Comparison of ENCODE assay signal across 8 cellular contexts in the genomic region with DNA sequence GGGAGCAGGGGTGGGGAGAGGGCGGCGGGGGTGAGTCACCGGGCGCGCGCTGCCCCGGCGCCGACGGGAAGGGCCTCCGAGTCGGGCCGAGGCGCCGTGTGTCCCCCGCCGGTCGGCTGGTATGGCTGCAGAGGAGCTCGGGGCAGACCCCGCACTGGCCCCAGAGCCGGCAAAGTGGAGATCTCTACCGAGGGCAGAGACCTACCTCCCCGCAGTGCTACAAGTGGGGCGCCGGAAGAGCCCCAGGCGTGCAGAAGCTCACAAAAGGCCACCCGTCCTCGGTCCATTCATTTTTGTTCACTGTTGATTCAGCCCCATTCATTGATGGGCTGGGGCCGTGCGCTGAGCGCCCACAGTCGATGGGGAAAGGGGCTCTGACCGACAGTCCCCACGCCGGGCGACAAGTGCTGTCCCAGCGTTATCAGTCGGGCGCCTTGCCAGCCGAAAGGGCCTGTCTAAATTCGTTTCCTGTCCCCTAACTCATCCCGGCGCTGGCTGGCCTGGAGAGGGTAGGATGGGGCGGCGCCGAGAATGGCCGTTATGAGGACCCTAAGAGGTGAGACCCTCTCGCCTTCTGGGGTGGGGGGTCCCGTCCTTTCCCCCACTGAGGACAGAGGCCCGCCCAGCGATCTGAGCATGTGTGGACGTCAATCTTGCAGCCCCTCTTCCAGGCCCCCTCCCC. TPM values are rescaled to one million over a fixed set of nuclear protein-coding genes. Genes with fewer than 3 reads are reported as not detected.
DNase-seq lines count a peak whose midpoint lies in the region; ATAC-seq, FAIRE-seq and TF ChIP-seq lines count a peak whose summit lies in the region.

No MANE protein-coding gene starts in this region.

- DNase-seq in epithelial cell of esophagus (ENCODE audit: low read depth) (no peak), naive B cell (no peak), D721Med (ENCODE audit: insufficient read length, low spot score) (no peak), NOMO-1 treated with dmso at 0.1 percent for 144 hours (lab: John Stamatoyannopoulos, UW; ENCODE audit: unreplicated experiment) (no peak), middle frontal gyrus (ENCODE audit: extremely low spot score, low spot score) (no peak)

- peaks cover 12 to 18% of the 10 kb centered on the region in 2 donors for H3K36me3 Mint-ChIP-seq in naive B cell

- ATAC-seq in HG03354 (IDR thresholded peaks at IDR 0.05; ENCODE audit: poor library complexity, severe bottlenecking, unreplicated experiment) (peak; percentile 10), naive B cell (ENCODE audit: low read depth in 2 of 2) (peak in 1 of 2 donors; percentile 4)

- H3K4me3 Mint-ChIP-seq in naive B cell = peak overlapping the region; percentile 66 to 99 (median 86)

- no peak for TF ChIP-seq CTCF in VCaP (conservative IDR thresholded peaks at IDR 0.05)
- no peak for TF ChIP-seq CTCF in epithelial cell of esophagus (IDR thresholded peaks at IDR 0.05; ENCODE audit: insufficient read depth, low read depth, low read length, missing control alignments)
- TF ChIP-seq CTCF in D721Med (IDR thresholded peaks at IDR 0.05; ENCODE audit: insufficient read depth, missing control alignments) = no peak

- H3K9me3 Mint-ChIP-seq in naive B cell = no peaks in the 10 kb centered on the region

- peaks cover 31 to 35% (median 31%) of the 10 kb centered on the region in 3 donors for H3K4me1 Mint-ChIP-seq in naive B cell

- peak; percentile 44 for TF ChIP-seq POLR2A in GM15510 (IDR thresholded peaks at IDR 0.05; ENCODE audit: borderline replicate concordance, extremely low read depth, insufficient read length)

- peak overlapping the region; percentile 20 for H3K4me3 ChIP-seq in epithelial cell of esophagus (ENCODE audit: low read length)

- H3K27ac ChIP-seq in VCaP = peak overlapping the region; percentile 91

- no peak for FAIRE-seq in D721Med (lab: Jason Lieb, UNC)

- no peaks in the 10 kb centered on the region for H3K27me3 Mint-ChIP-seq in naive B cell

- H3K27ac Mint-ChIP-seq in naive B cell = peak overlapping the region; percentile 24 to 98 (median 83)

RNA-seq across cellular contexts. Expression of a gene that starts 0.7 kb away (rescaled TPM):
- 1 to 10 TPM in 4 of 6 donors, under 1 TPM in 1, not detected in 1; 0.79 to 3.2 (median 1.2) TPM for polyA plus RNA-seq in naive B cell (ENCODE audit: low read depth in 6 of 6)

RNA-seq across cellular contexts. Expression of a gene that starts 1.9 kb away (rescaled TPM):
- polyA plus RNA-seq in naive B cell (ENCODE audit: low read depth in 6 of 6) = 1,000 to 10,000 TPM; 1,151 to 1,601 (median 1,370) TPM

RNA-seq across cellular contexts. Expression of a gene that starts 10.1 kb away (rescaled TPM):
- polyA plus RNA-seq in naive B cell (ENCODE audit: low read depth in 6 of 6) = 10 to 100 TPM; 19.9 to 25.8 (median 22.7) TPM

RNA-seq across cellular contexts. Expression of a gene that starts 10.4 kb away (rescaled TPM):
- 10 to 100 TPM; 61.0 to 89.1 (median 71.4) TPM for polyA plus RNA-seq in naive B cell (ENCODE audit: low read depth in 6 of 6)

RNA-seq across cellular contexts. Expression of a gene that starts 17.4 kb away (rescaled TPM):
- 100 to 1,000 TPM in 3 of 6 donors, 10 to 100 TPM in 3; 92.4 to 171 (median 104) TPM for polyA plus RNA-seq in naive B cell (ENCODE audit: low read depth in 6 of 6)
